Comparison of ENCODE assay signal across 1 cellular context in genomic region chr17:66620528-66620927, GRCh38.
TF ChIP-seq lines count a peak whose summit lies in the region.

No MANE protein-coding gene starts in this region.

TF ChIP-seq in IMR-90, 13 proteins besides CTCF, POLR2A, EP300 and RAD21 (continued from another document):
- TF ChIP-seq NFE2L2 (IDR thresholded peaks at IDR 0.05; ENCODE audit: low read depth, low read length) (no peak), SMC3 (IDR thresholded peaks at IDR 0.05; ENCODE audit: low read depth, low read length) (no peak), MAFK (IDR thresholded peaks at IDR 0.05; ENCODE audit: low read depth, low read length) (no peak), RCOR1 (IDR thresholded peaks at IDR 0.05; ENCODE audit: insufficient replicate concordance, low read length) (no peak), USF2 (IDR thresholded peaks at IDR 0.05; ENCODE audit: low read depth, low read length) (no peak), MAZ (IDR thresholded peaks at IDR 0.05; ENCODE audit: borderline replicate concordance, low read depth, low read length) (no peak), BHLHE40 (IDR thresholded peaks at IDR 0.05; ENCODE audit: low read depth, low read length) (no peak), MXI1 (IDR thresholded peaks at IDR 0.05; ENCODE audit: borderline replicate concordance, low read depth, low read length) (no peak), RFX5 (IDR thresholded peaks at IDR 0.05; ENCODE audit: low read depth, low read length) (no peak), FOS (IDR thresholded peaks at IDR 0.05; ENCODE audit: low read depth, low read length) (no peak), CHD1 (IDR thresholded peaks at IDR 0.05; ENCODE audit: low read depth, low read length) (no peak)
TF ChIP-seq in IMR-90: peak in this region for 0.
